ENCODE assay signal across 10 cellular contexts in the genomic region with DNA sequence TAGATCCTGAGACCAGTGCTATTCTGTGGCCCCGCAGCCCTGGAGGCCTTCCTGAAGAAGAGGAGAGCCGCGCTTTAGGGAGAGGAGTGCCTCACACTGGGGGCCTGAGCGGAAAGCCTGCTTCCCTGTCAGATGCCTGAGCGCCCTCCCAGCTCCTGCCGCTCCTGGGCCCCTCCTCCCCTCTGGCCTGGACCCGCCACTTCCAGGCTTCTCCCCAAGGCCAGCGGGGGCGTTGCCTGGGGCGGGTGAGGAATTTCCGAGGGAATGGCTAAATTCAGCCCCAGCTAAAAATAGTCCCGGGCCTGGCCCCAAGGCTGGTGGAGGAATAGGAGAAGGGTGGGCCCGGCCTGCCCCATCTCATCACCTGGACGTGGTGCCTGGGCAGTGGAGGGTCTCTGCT. TPM values are rescaled to one million over a fixed set of nuclear protein-coding genes. Genes with fewer than 3 reads are reported as not detected.
DNase-seq lines count a peak whose midpoint lies in the region; ATAC-seq and TF ChIP-seq lines count a peak whose summit lies in the region.
"Had no signal": no experiment of that assay in that cellular context is flagged by ENCODE, and none has a peak within 500 bp of the region (broad histone marks: within the 10 kb centered on the region; RNA-seq: fewer than 3 reads in every experiment).

No MANE protein-coding gene starts in this region.

- no peaks in the 10 kb centered on the region for H3K4me1 Mint-ChIP-seq in activated T-cell treated with anti-CD3 and anti-CD28 coated beads, Interleukin-2, amount 50 U/mL, for 72 hours (ENCODE audit: low read depth)

- H3K36me3 Mint-ChIP-seq in activated T-cell treated with anti-CD3 and anti-CD28 coated beads, Interleukin-2, amount 50 U/mL, for 72 hours (ENCODE audit: insufficient read depth in 2 of 2) = no peaks in the 10 kb centered on the region

- H3K27me3 Mint-ChIP-seq in activated T-cell treated with anti-CD3 and anti-CD28 coated beads, Interleukin-2, amount 50 U/mL, for 72 hours (ENCODE audit: low read depth) = no peaks in the 10 kb centered on the region
- H3K27me3 Mint-ChIP-seq: activated CD4-positive, alpha-beta T cell treated with anti-CD3 and anti-CD28 coated beads, Interleukin-2, amount 10 ng/mL, durations not matched to agents 7 days and 5 days had no signal

- intact Hi-C loops in body of pancreas (cut with DNase I) (no loop called here), sciatic nerve (cut with DNase I) (no loop called here)

- no peak overlapping the region for H3K4me3 Mint-ChIP-seq in activated T-cell treated with anti-CD3 and anti-CD28 coated beads, Interleukin-2, amount 50 U/mL, for 72 hours
- H3K4me3 Mint-ChIP-seq: activated CD4-positive, alpha-beta T cell treated with anti-CD3 and anti-CD28 coated beads, Interleukin-2, amount 10 ng/mL, durations not matched to agents 7 days and 5 days had no signal

- 27 to 39% methylated on average over 6 to 13 of the region's 14 CpGs for WGBS in body of pancreas, 2 donors

- no peak overlapping the region for H3K4me3 ChIP-seq in body of pancreas
- H3K4me3 ChIP-seq in iPS-15b (ENCODE audit: low read depth, low read length) = peak overlapping the region; percentile 13
- H3K4me3 ChIP-seq: HAP-1 had no signal

- H3K27ac ChIP-seq in body of pancreas = peak overlapping the region in 3 of 4 donors; percentile 38 to 60 (median 44)

- no peaks in the 10 kb centered on the region for H3K9me3 Mint-ChIP-seq in activated T-cell treated with anti-CD3 and anti-CD28 coated beads, Interleukin-2, amount 50 U/mL, for 72 hours
- H3K9me3 Mint-ChIP-seq: activated CD4-positive, alpha-beta T cell treated with anti-CD3 and anti-CD28 coated beads, Interleukin-2, amount 10 ng/mL, durations not matched to agents 7 days and 5 days had no signal

- H3K4me1 ChIP-seq in body of pancreas (peaks cover 29% of the 10 kb centered on the region), iPS-15b (ENCODE audit: control insufficient read depth, insufficient read depth, low read length) (peaks cover 14% of the 10 kb centered on the region)

- H3K36me3 ChIP-seq in body of pancreas (replicated peaks in 1 of 2; ENCODE audit: insufficient read depth in 1 of 2, low read depth in 2 of 2) (no peaks in the 10 kb centered on the region), iPS-15b (ENCODE audit: control insufficient read depth, insufficient read depth, low read length) (peaks cover 4% of the 10 kb centered on the region)
- H3K36me3 ChIP-seq: HAP-1 had no signal

- no peak for TF ChIP-seq POLR2A in body of pancreas (IDR thresholded peaks at IDR 0.05)

- peak; percentile 93 for DNase-seq in GM03348 (ENCODE audit: low spot score)
- DNase-seq in body of pancreas = peak in 3 of 4 donors; percentile 46 to 57 (median 55)
- DNase-seq in sciatic nerve (ENCODE audit: low spot score) = peak; percentile 87
- DNase-seq in activated T-cell treated with anti-CD3 and anti-CD28 coated beads, Interleukin-2, amount 50 U/mL, for 72 hours = no peak
- DNase-seq in GOT3 (lab: John Stamatoyannopoulos, UW) = no peak
- no peak for DNase-seq in NCI-H524 treated with DMSO at 0.1 percent for 48 hours (lab: John Stamatoyannopoulos, UW)
- DNase-seq: activated CD4-positive, alpha-beta T cell treated with anti-CD3 and anti-CD28 coated beads, Interleukin-2, amount 10 ng/mL, durations not matched to agents 7 days and 5 days had no signal

- H3K9me3 ChIP-seq in body of pancreas (no peaks in the 10 kb centered on the region), iPS-15b (ENCODE audit: control insufficient read depth, insufficient read depth, low read length) (no peaks in the 10 kb centered on the region)
- H3K9me3 ChIP-seq: HAP-1 had no signal

- TF ChIP-seq CTCF in body of pancreas (IDR thresholded peaks at IDR 0.05) = no peak

- no peaks in the 10 kb centered on the region for H3K27me3 ChIP-seq in body of pancreas
- H3K27me3 ChIP-seq in iPS-15b (ENCODE audit: control insufficient read depth, insufficient read depth, low read length) = peaks cover 13% of the 10 kb centered on the region

- peak overlapping the region; percentile 12 for H3K9ac ChIP-seq in iPS-15b (ENCODE audit: low read depth, low read length)

- ATAC-seq in body of pancreas (peak; percentile 33), sciatic nerve (peak; percentile 77), GM19467 (IDR thresholded peaks at IDR 0.05; ENCODE audit: unreplicated experiment) (no peak)
- ATAC-seq in activated T-cell treated with anti-CD3 and anti-CD28 coated beads, Interleukin-2, amount 50 U/mL, for 72 hours (replicated peaks in 1 of 2) = no peak

- no peak overlapping the region for H3K27ac Mint-ChIP-seq in activated T-cell treated with anti-CD3 and anti-CD28 coated beads, Interleukin-2, amount 50 U/mL, for 72 hours
- H3K27ac Mint-ChIP-seq: activated CD4-positive, alpha-beta T cell treated with anti-CD3 and anti-CD28 coated beads, Interleukin-2, amount 10 ng/mL, durations not matched to agents 7 days and 5 days had no signal

RNA-seq across cellular contexts. Expression of a gene that starts 15.4 kb away (rescaled TPM):
- total RNA-seq in body of pancreas (10 to 100 TPM; 19.2 to 28.0 TPM), sciatic nerve (110 TPM)
- total RNA-seq in activated T-cell treated with anti-CD3 and anti-CD28 coated beads, Interleukin-2, amount 50 U/mL, for 72 hours = under 1 TPM; 0.05 to 0.07 TPM
- total RNA-seq: activated CD4-positive, alpha-beta T cell treated with anti-CD3 and anti-CD28 coated beads, Interleukin-2, amount 10 ng/mL, durations not matched to agents 7 days and 5 days had no signal

RNA-seq across cellular contexts. Expression of a gene that starts 51.3 kb away (rescaled TPM):
- total RNA-seq in body of pancreas (not detected), sciatic nerve (3.6 TPM)
- not detected for total RNA-seq in activated T-cell treated with anti-CD3 and anti-CD28 coated beads, Interleukin-2, amount 50 U/mL, for 72 hours
- total RNA-seq: activated CD4-positive, alpha-beta T cell treated with anti-CD3 and anti-CD28 coated beads, Interleukin-2, amount 10 ng/mL, durations not matched to agents 7 days and 5 days had no signal

RNA-seq across cellular contexts. Expression of a gene that starts 52.7 kb away (rescaled TPM):
- total RNA-seq in body of pancreas = under 1 TPM; 0.33 to 0.52 TPM
- total RNA-seq in sciatic nerve = 9.4 TPM
- total RNA-seq in activated T-cell treated with anti-CD3 and anti-CD28 coated beads, Interleukin-2, amount 50 U/mL, for 72 hours = 10 to 100 TPM; 17.3 to 19.6 TPM

Comparison
In these comparisons a context has a peak if more than half of its experiments do, and no peak if none do; other contexts are left out.
1. DNase-seq: peak in GM03348 (single experiment), body of pancreas (3 of 4) and sciatic nerve (single experiment); none in activated T-cell treated with anti-CD3 and anti-CD28 coated beads, Interleukin-2, amount 50 U/mL, for 72 hours (0 of 2), GOT3 (single experiment) and NCI-H524 treated with DMSO at 0.1 percent for 48 hours (single experiment).
2. ATAC-seq: peak in body of pancreas (single experiment) and sciatic nerve (single experiment); none in activated T-cell treated with anti-CD3 and anti-CD28 coated beads, Interleukin-2, amount 50 U/mL, for 72 hours (0 of 2) and GM19467 (single experiment).
3. RNA of a gene that starts 15.4 kb away (total RNA-seq): 110 TPM in sciatic nerve (single experiment) and 19.2 to 28.0 TPM in body of pancreas; 0.05 to 0.07 TPM in activated T-cell treated with anti-CD3 and anti-CD28 coated beads, Interleukin-2, amount 50 U/mL, for 72 hours; every median in the first group is over 10 times any median in the second.